In genomic region chr2:197497301-197497700, GRCh38 we compare ENCODE assay signal across 1 cellular context.
TF ChIP-seq lines count a peak whose summit lies in the region.

No MANE protein-coding gene starts in this region.

TF ChIP-seq in HepG2, 621 proteins besides CTCF, POLR2A, EP300 and RAD21:
- TF ChIP-seq ASH2L (IDR thresholded peaks at IDR 0.05; ENCODE audit: insufficient read length, low read depth, low read length) (peak; percentile 2), DPF2 (CRISPR knock-in tag; IDR thresholded peaks at IDR 0.05; ENCODE audit: borderline replicate concordance, low read depth) (no peak), CREB1 (IDR thresholded peaks at IDR 0.05) (no peak), CREB1 (CRISPR knock-in tag; IDR thresholded peaks at IDR 0.05) (peak; percentile 47), RBM22 (optimal IDR thresholded peaks at IDR 0.05; ENCODE audit: low read length) (no peak), KAT8 (CRISPR knock-in tag; IDR thresholded peaks at IDR 0.05) (0 out of 2 replicates have a peak, but pooled peaks have one; percentile 9), PAWR (CRISPR knock-in tag; IDR thresholded peaks at IDR 0.05; ENCODE audit: borderline replicate concordance) (no peak), SAP130 (CRISPR knock-in tag; IDR thresholded peaks at IDR 0.05; ENCODE audit: low read depth) (peak; percentile 15; the same call in 1 of the 2 replicates), EED (CRISPR knock-in tag; IDR thresholded peaks at IDR 0.05) (no peak), ARID3A (IDR thresholded peaks at IDR 0.05; ENCODE audit: low read depth, low read length) (no peak), DR1 (CRISPR knock-in tag; IDR thresholded peaks at IDR 0.05) (no peak), ETV6 (CRISPR knock-in tag; conservative IDR thresholded peaks at IDR 0.05) (no peak), ZNF333 (CRISPR knock-in tag; IDR thresholded peaks at IDR 0.05; ENCODE audit: borderline replicate concordance) (no peak), SRF (IDR thresholded peaks at IDR 0.05; ENCODE audit: low read depth, low read length) (no peak), ZNF766 (CRISPR knock-in tag; IDR thresholded peaks at IDR 0.05; ENCODE audit: borderline replicate concordance) (no peak), MATR3 (CRISPR knock-in tag; IDR thresholded peaks at IDR 0.05) (no peak)
- TF ChIP-seq, protein P1, sequence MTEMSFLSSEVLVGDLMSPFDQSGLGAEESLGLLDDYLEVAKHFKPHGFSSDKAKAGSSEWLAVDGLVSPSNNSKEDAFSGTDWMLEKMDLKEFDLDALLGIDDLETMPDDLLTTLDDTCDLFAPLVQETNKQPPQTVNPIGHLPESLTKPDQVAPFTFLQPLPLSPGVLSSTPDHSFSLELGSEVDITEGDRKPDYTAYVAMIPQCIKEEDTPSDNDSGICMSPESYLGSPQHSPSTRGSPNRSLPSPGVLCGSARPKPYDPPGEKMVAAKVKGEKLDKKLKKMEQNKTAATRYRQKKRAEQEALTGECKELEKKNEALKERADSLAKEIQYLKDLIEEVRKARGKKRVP (CRISPR knock-in tag; IDR thresholded peaks at IDR 0.05) = peak in 1 of 2 experiments; percentile 59; a peak in 2 of 4 replicates
